ENCODE assay signal across 32 cellular contexts in genomic region chr2:83368916-83369315, GRCh38.
DNase-seq lines count a peak whose midpoint lies in the region; ATAC-seq, FAIRE-seq and TF ChIP-seq lines count a peak whose summit lies in the region.
"Had no signal": no experiment of that assay in that cellular context is flagged by ENCODE, and none has a peak within 500 bp of the region (broad histone marks: within the 10 kb centered on the region; RNA-seq: fewer than 3 reads in every experiment).

No MANE protein-coding gene starts in this region.

- H3K4me1 ChIP-seq in PC-3 (ENCODE audit: insufficient read depth, low read length), result no peaks in the 10 kb centered on the region; the same call in 1 of the 2 replicates
- H3K4me1 ChIP-seq in pancreas, result no peaks in the 10 kb centered on the region
- H3K4me1 ChIP-seq: ascending aorta, lower lobe of right lung, psoas muscle, upper lobe of right lung had no signal

- 68 to 88% methylated on average over 3 of the region's 3 CpGs for WGBS in pancreas, 2 donors

- no TSS peak for BruUV-seq in PC-3 (replicated peaks; lab: Mats Ljungman, UMichigan)

- DNase-seq in GM03348 (ENCODE audit: low spot score) (peak; percentile 53), PC-3 (peak; percentile 10), dedifferentiated amniotic fluid mesenchymal stem cell (ENCODE audit: extremely low spot score) (peak; percentile 61), skeletal muscle cell (ENCODE audit: low read depth) (peak; percentile 8), pancreas (no peak), CD1c-positive myeloid dendritic cell (ENCODE audit: extremely low spot score) (no peak), head of caudate nucleus (no peak)
- DNase-seq: activated CD4-positive, CD25-positive, alpha-beta regulatory T cell; activated gamma-delta T cell treated with Interleukin-2 at 50 U/mL for 16 hours; activated naive CD8-positive, alpha-beta T cell treated with anti-CD3 and anti-CD28 coated beads, Interleukin-2, amount 10 ng/mL, durations not matched to agents 7 days and 5 days; activated T-cell treated with anti-CD3 and anti-CD28 coated beads, Interleukin-2, amount 50 U/mL, for 48 hours; Calu3; CD4-positive, CD25-positive, alpha-beta regulatory T cell; dermis blood vessel endothelial cell; DMS79; H9; hippocampal formation; Kasumi-1; lower lobe of right lung; NCI-H146; NCI-H510A; occipital lobe; psoas muscle; SK-N-SH; stimulated activated CD4-positive, alpha-beta T cell treated with anti-CD3 and anti-CD28 coated beads, Interleukin-1b, Interleukin-23, amount 100 ng/mL, for 48 hours; stimulated activated naive CD8-positive, alpha-beta T cell treated with anti-CD3 and anti-CD28 coated beads, Interleukin-15, Interleukin-2, amounts not matched to agents 100 U/mL and 50 U/mL, for 24 hours; upper lobe of right lung had no signal

- H4K20me1 ChIP-seq in PC-3 (ENCODE audit: low read length), result no peaks in the 10 kb centered on the region

- CTCF ChIA-PET in PC-3 (lab: Charles Lee), result no interaction called here

- no peaks in the 10 kb centered on the region for H3K27me3 ChIP-seq in PC-3 (ENCODE audit: low read length)
- no peaks in the 10 kb centered on the region for H3K27me3 ChIP-seq in pancreas
- H3K27me3 ChIP-seq: ascending aorta, esophagus muscularis mucosa, upper lobe of right lung had no signal

- no peak overlapping the region for H2AFZ ChIP-seq in PC-3 (ENCODE audit: low read length)

- intact Hi-C loops in PC-3 (cut with micrococcal nuclease), result no loop called here
- intact Hi-C loops in pancreas (cut with DNase I), result no loop called here
- intact Hi-C loops in head of caudate nucleus (cut with DNase I), result no loop called here

- no peak for FAIRE-seq in pancreas (lab: Jason Lieb, UNC)
- FAIRE-seq: TTC549 had no signal

- H3K4me2 ChIP-seq in PC-3 (ENCODE audit: low read length), result peak overlapping the region; percentile 18; the same call in 1 of the 2 replicates
- H3K4me2 ChIP-seq: SK-N-SH had no signal

- POLR2A ChIA-PET in PC-3 (lab: Charles Lee; ENCODE audit: unreplicated experiment), result no interaction called here

- H3K9me3 ChIP-seq in PC-3 (ENCODE audit: low read length), result no peaks in the 10 kb centered on the region
- H3K9me3 ChIP-seq in pancreas, result no peaks in the 10 kb centered on the region
- H3K9me3 ChIP-seq: ascending aorta, esophagus muscularis mucosa, lower lobe of right lung, psoas muscle, SK-N-SH, upper lobe of right lung had no signal

- H3K4me3 ChIP-seq in PC-3 (ENCODE audit: low read length), result no peak overlapping the region
- no peak overlapping the region for H3K4me3 ChIP-seq in skeletal muscle cell (ENCODE audit: low read depth, low read length)
- no peak overlapping the region for H3K4me3 ChIP-seq in pancreas
- H3K4me3 ChIP-seq: ascending aorta, esophagus muscularis mucosa, lower lobe of right lung, psoas muscle, upper lobe of right lung had no signal

- H3F3A ChIP-seq in PC-3 (ENCODE audit: low read length, unreplicated experiment), result no peaks in the 10 kb centered on the region

- H3K36me3 ChIP-seq in PC-3 (ENCODE audit: low read depth, low read length) (no peaks in the 10 kb centered on the region), pancreas (no peaks in the 10 kb centered on the region)
- H3K36me3 ChIP-seq: ascending aorta, esophagus muscularis mucosa, lower lobe of right lung, upper lobe of right lung had no signal

- no peak overlapping the region for H3K9ac ChIP-seq in PC-3 (ENCODE audit: low read length)
- H3K9ac ChIP-seq: SK-N-SH had no signal

- no peaks in the 10 kb centered on the region for H3K9me2 ChIP-seq in PC-3 (replicated peaks; ENCODE audit: low read length)
- H3K9me2 ChIP-seq: SK-N-SH had no signal

- H3K79me2 ChIP-seq in PC-3 (ENCODE audit: low read length), result no peaks in the 10 kb centered on the region

- TF ChIP-seq CTCF in PC-3 (conservative IDR thresholded peaks at IDR 0.05; ENCODE audit: low read depth, low read length), result no peak
- no peak for TF ChIP-seq CTCF in pancreas (IDR thresholded peaks at IDR 0.05)

- H3K27ac ChIP-seq in PC-3 (ENCODE audit: low read length) (no peak overlapping the region), pancreas (no peak overlapping the region)
- H3K27ac ChIP-seq: ascending aorta, esophagus muscularis mucosa, lower lobe of right lung, psoas muscle, upper lobe of right lung had no signal

- ATAC-seq in PC-3 (no peak), pancreas (no peak), HG02623 (IDR thresholded peaks at IDR 0.05; ENCODE audit: unreplicated experiment) (no peak)
- ATAC-seq: lower lobe of right lung; natural killer cell treated with Interleukin-12 subunit alpha and Interleukin-12 subunit beta and Interleukin-15 and Interleukin-18, amount 100 ng/mL, for 72 hours; psoas muscle; stimulated activated naive CD8-positive, alpha-beta T cell treated with anti-CD3 and anti-CD28 coated beads, Interleukin-15, Interleukin-2, amounts not matched to agents 100 U/mL and 50 U/mL, for 24 hours; upper lobe of right lung had no signal

Comparison
In these comparisons a context has a peak if more than half of its experiments do, and no peak if none do; other contexts are left out.
1. DNase-seq: peak in GM03348 (single experiment), PC-3 (single experiment), dedifferentiated amniotic fluid mesenchymal stem cell (single experiment) and skeletal muscle cell (single experiment); none in pancreas (0 of 6), CD1c-positive myeloid dendritic cell (single experiment) and head of caudate nucleus (0 of 42).